8 cellular contexts compared by ENCODE assay signal in the genomic region with DNA sequence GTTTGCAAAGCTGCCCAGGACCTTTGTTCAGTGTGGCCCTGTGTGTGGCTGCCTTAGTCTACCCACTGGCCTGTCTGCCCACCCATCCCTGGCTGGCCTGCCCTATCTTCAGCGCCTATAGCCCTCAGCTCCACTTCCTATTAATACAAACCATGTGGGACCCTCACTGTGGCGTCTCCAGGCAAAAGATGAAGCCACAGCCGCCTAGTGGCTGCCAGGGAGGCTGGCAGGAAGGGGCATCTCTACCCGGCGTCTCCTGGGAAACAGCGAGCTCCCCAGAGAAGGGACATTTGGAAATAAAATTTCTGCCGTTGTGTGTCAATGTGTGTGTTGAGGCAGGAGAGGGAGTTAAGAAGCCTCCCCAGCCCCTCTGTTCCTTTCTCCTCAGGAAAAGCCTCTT. TPM values are rescaled to one million over a fixed set of nuclear protein-coding genes. Genes with fewer than 3 reads are reported as not detected.
DNase-seq lines count a peak whose midpoint lies in the region; ATAC-seq, FAIRE-seq and TF ChIP-seq lines count a peak whose summit lies in the region.

No MANE protein-coding gene starts in this region.

- H3K9me3 Mint-ChIP-seq in activated T-cell treated with anti-CD3 and anti-CD28 coated beads, Interleukin-2, amount 50 U/mL, for 72 hours: peaks cover under 1 to 3% of the 10 kb centered on the region in 2 donors

- intact Hi-C loops in right cardiac atrium (cut with DNase I) (loop anchor here in 1 of 4 donors (5.0 kb wide), 1 partner anchor 41 kb away; no protein-coding TSS in a partner anchor), endothelial cell of umbilical vein (cut with micrococcal nuclease) (no loop called here), colonic mucosa (cut with DNase I) (no loop called here)

- BruUV-seq in endothelial cell of umbilical vein (replicated peaks; lab: Mats Ljungman, UMichigan): no TSS peak

- H3K4me2 ChIP-seq in endothelial cell of umbilical vein (ENCODE audit: insufficient read depth, low read length): no peak overlapping the region

- H3K36me3 Mint-ChIP-seq in activated T-cell treated with anti-CD3 and anti-CD28 coated beads, Interleukin-2, amount 50 U/mL, for 72 hours (ENCODE audit: insufficient read depth in 2 of 2): peaks cover 6 to 8% of the 10 kb centered on the region in 2 donors

- in situ Hi-C loops in HAP-1 (cut with MboI; ENCODE audit: low sequenced_read_pairs): no loop called here

- dilution Hi-C loops in endothelial cell of umbilical vein (cut with MboI; ENCODE audit: extremely low pct_ligation_motif_present, low sequenced_read_pairs): no loop called here

- no peaks in the 10 kb centered on the region for H3K9me1 ChIP-seq in endothelial cell of umbilical vein (replicated peaks; ENCODE audit: control insufficient read depth, extremely low read depth, insufficient read depth, low read length)

- no peak for DNase-seq in right atrium auricular region (ENCODE audit: low spot score)
- DNase-seq in right cardiac atrium: no peak
- DNase-seq in NCI-H2227 treated with DMSO at 0.1 percent for 48 hours (lab: John Stamatoyannopoulos, UW): peak; percentile 26
- DNase-seq in endothelial cell of umbilical vein (ENCODE audit: low read depth, low spot score): no peak
- DNase-seq in MG63: no peak
- DNase-seq in HAP-1 (ENCODE audit: low spot score in 2 of 2): no peak
- DNase-seq in colonic mucosa: no peak
- DNase-seq in activated T-cell treated with anti-CD3 and anti-CD28 coated beads, Interleukin-2, amount 50 U/mL, for 72 hours: no peak

- H3K27ac Mint-ChIP-seq in activated T-cell treated with anti-CD3 and anti-CD28 coated beads, Interleukin-2, amount 50 U/mL, for 72 hours: no peak overlapping the region

- H3K36me3 ChIP-seq in right atrium auricular region (no peaks in the 10 kb centered on the region), endothelial cell of umbilical vein (ENCODE audit: control insufficient read depth in 2 of 2, extremely low read depth in 1 of 2, insufficient read depth in 2 of 2, low read length in 2 of 2) (no peaks in the 10 kb centered on the region), MG63 (no peaks in the 10 kb centered on the region; the same call in 1 of the 2 replicates), HAP-1 (replicated peaks) (no peaks in the 10 kb centered on the region), colonic mucosa (no peaks in the 10 kb centered on the region)

- no peak overlapping the region for H3K4me3 ChIP-seq in right atrium auricular region
- no peak overlapping the region for H3K4me3 ChIP-seq in right cardiac atrium (ENCODE audit: low read length)
- H3K4me3 ChIP-seq in endothelial cell of umbilical vein (replicated peaks in 1 of 3; ENCODE audit: insufficient read depth in 1 of 3, low read depth in 1 of 3, low read length in 3 of 3): no peak overlapping the region
- H3K4me3 ChIP-seq in MG63: no peak overlapping the region
- no peak overlapping the region for H3K4me3 ChIP-seq in HAP-1
- no peak overlapping the region for H3K4me3 ChIP-seq in colonic mucosa

- H3K4me1 ChIP-seq in right atrium auricular region: peaks cover 0 to 13% of the 10 kb centered on the region in 2 donors
- H3K4me1 ChIP-seq in right cardiac atrium (ENCODE audit: control insufficient read depth, insufficient read depth, low read length): no peaks in the 10 kb centered on the region
- H3K4me1 ChIP-seq in endothelial cell of umbilical vein (ENCODE audit: control insufficient read depth, extremely low read depth, insufficient read depth, low read length): peaks cover 7% of the 10 kb centered on the region
- H3K4me1 ChIP-seq in HAP-1: peaks cover 13% of the 10 kb centered on the region
- no peaks in the 10 kb centered on the region for H3K4me1 ChIP-seq in colonic mucosa

- no peaks in the 10 kb centered on the region for H3K27me3 Mint-ChIP-seq in activated T-cell treated with anti-CD3 and anti-CD28 coated beads, Interleukin-2, amount 50 U/mL, for 72 hours (ENCODE audit: low read depth)

- H3K4me1 Mint-ChIP-seq in activated T-cell treated with anti-CD3 and anti-CD28 coated beads, Interleukin-2, amount 50 U/mL, for 72 hours (ENCODE audit: low read depth): peaks cover 4% of the 10 kb centered on the region

- H3K9me3 ChIP-seq in right atrium auricular region (peaks cover 0 to 3% of the 10 kb centered on the region in 2 donors), right cardiac atrium (ENCODE audit: control insufficient read depth, low read length) (no peaks in the 10 kb centered on the region), endothelial cell of umbilical vein (replicated peaks; ENCODE audit: control insufficient read depth, insufficient read depth, low read length) (no peaks in the 10 kb centered on the region), MG63 (no peaks in the 10 kb centered on the region), HAP-1 (no peaks in the 10 kb centered on the region; the same call in 1 of the 2 replicates), colonic mucosa (no peaks in the 10 kb centered on the region)

- H3K27ac ChIP-seq in right atrium auricular region: no peak overlapping the region
- H3K27ac ChIP-seq in right cardiac atrium (ENCODE audit: low read length): no peak overlapping the region
- no peak overlapping the region for H3K27ac ChIP-seq in endothelial cell of umbilical vein (ENCODE audit: insufficient read depth, low read depth, low read length)
- no peak overlapping the region for H3K27ac ChIP-seq in colonic mucosa

- peak; percentile 38 for FAIRE-seq in endothelial cell of umbilical vein (lab: Jason Lieb, UNC)

- no peak overlapping the region for H3K9ac ChIP-seq in endothelial cell of umbilical vein (replicated peaks; ENCODE audit: extremely low read depth, insufficient read depth, low read length)
- no peak overlapping the region for H3K9ac ChIP-seq in colonic mucosa (ENCODE audit: low read depth in 2 of 2, low read length in 2 of 2)

- H2AFZ ChIP-seq in endothelial cell of umbilical vein (ENCODE audit: low read depth, low read length): no peak overlapping the region

- CTCF ChIA-PET in endothelial cell of umbilical vein (lab: Charles Lee): interaction anchor here (0.6 to 1.7 kb wide), 21 partner anchors 10 to 96 kb away, joined by 3 to 29 read pairs (median 5); a partner anchor contains a TSS

- H3K79me2 ChIP-seq in endothelial cell of umbilical vein (ENCODE audit: control insufficient read depth, insufficient read depth, low read length): no peaks in the 10 kb centered on the region

- no peak for ATAC-seq in right cardiac atrium
- ATAC-seq in activated T-cell treated with anti-CD3 and anti-CD28 coated beads, Interleukin-2, amount 50 U/mL, for 72 hours (replicated peaks in 1 of 2): no peak

- H4K20me1 ChIP-seq in endothelial cell of umbilical vein (replicated peaks; ENCODE audit: control insufficient read depth, extremely low read depth, insufficient read depth, low read length): no peaks in the 10 kb centered on the region

- H3K27me3 ChIP-seq in right atrium auricular region (no peaks in the 10 kb centered on the region), right cardiac atrium (ENCODE audit: control insufficient read depth, insufficient read depth) (no peaks in the 10 kb centered on the region), endothelial cell of umbilical vein (ENCODE audit: control insufficient read depth in 2 of 2, insufficient read depth in 2 of 2, low read length in 2 of 2) (peaks cover 5 to 6% of the 10 kb centered on the region in 2 experiments), MG63 (no peaks in the 10 kb centered on the region), HAP-1 (ENCODE audit: low read depth) (no peaks in the 10 kb centered on the region), colonic mucosa (no peaks in the 10 kb centered on the region)

- WGBS in right cardiac atrium: 37% methylated on average over 7 of the region's 7 CpGs

- no peak for TF ChIP-seq POLR2A in endothelial cell of umbilical vein (IDR thresholded peaks at IDR 0.05; ENCODE audit: low read depth, low read length)

- H3K4me3 Mint-ChIP-seq in activated T-cell treated with anti-CD3 and anti-CD28 coated beads, Interleukin-2, amount 50 U/mL, for 72 hours: no peak overlapping the region

- TF ChIP-seq CTCF in right atrium auricular region (IDR thresholded peaks at IDR 0.05): peak; percentile 17 to 49
- TF ChIP-seq CTCF in endothelial cell of umbilical vein (IDR thresholded peaks at IDR 0.05; ENCODE audit: extremely low read depth in 1 of 2, insufficient read depth in 1 of 2, low read depth in 1 of 2, low read length in 2 of 2): peak; percentile 54 to 74
- TF ChIP-seq CTCF in colonic mucosa (IDR thresholded peaks at IDR 0.05): no peak

- POLR2A ChIA-PET in endothelial cell of umbilical vein (lab: Charles Lee): no interaction called here

RNA-seq across cellular contexts. Expression of a gene that starts 31.5 kb away (rescaled TPM):
- total RNA-seq in right atrium auricular region (not detected), right cardiac atrium (not detected), endothelial cell of umbilical vein (not detected in 2 replicates), colonic mucosa (not detected)
- polyA plus RNA-seq in right cardiac atrium (not detected), endothelial cell of umbilical vein (not detected in 2 replicates)
- not detected in 2 replicates for polyA plus RNA-seq in endothelial cell of umbilical vein (2011; cell fraction: cytosol; rRNA removed)
- not detected in 2 replicates for polyA plus RNA-seq in endothelial cell of umbilical vein (2011; cell fraction: nucleus; rRNA removed)
- polyA plus RNA-seq in endothelial cell of umbilical vein (2012): not detected in 2 replicates
- not detected in 2 replicates for polyA minus RNA-seq in endothelial cell of umbilical vein
- not detected for polyA minus RNA-seq in endothelial cell of umbilical vein (2011; cell fraction: cytosol; rRNA and poly(A)+ RNA removed)
- not detected in 2 replicates for polyA minus RNA-seq in endothelial cell of umbilical vein (2011; cell fraction: nucleus; rRNA and poly(A)+ RNA removed)
- total RNA-seq in MG63 (2014; rRNA removed; shearing (Covaris generic); ENCODE audit: low replicate concordance): not detected in 2 replicates
- total RNA-seq in activated T-cell treated with anti-CD3 and anti-CD28 coated beads, Interleukin-2, amount 50 U/mL, for 72 hours: not detected

RNA-seq across cellular contexts. Expression of a gene that starts 50.6 kb away (rescaled TPM):
- total RNA-seq in right atrium auricular region (1 to 10 TPM in 1 of 2 donors, not detected in 1; 6.7 TPM), right cardiac atrium (1 to 10 TPM; 2.0 to 6.6 (median 2.4) TPM), endothelial cell of umbilical vein (not detected in 2 replicates), colonic mucosa (100 to 1,000 TPM; 331 to 350 TPM)
- polyA plus RNA-seq in right cardiac atrium (4.4 TPM), endothelial cell of umbilical vein (not detected in 2 replicates)
- not detected in 2 replicates for polyA plus RNA-seq in endothelial cell of umbilical vein (2011; cell fraction: cytosol; rRNA removed)
- not detected in 2 replicates for polyA plus RNA-seq in endothelial cell of umbilical vein (2011; cell fraction: nucleus; rRNA removed)
- not detected in 2 replicates for polyA plus RNA-seq in endothelial cell of umbilical vein (2012)
- polyA minus RNA-seq in endothelial cell of umbilical vein: not detected in 2 replicates
- polyA minus RNA-seq in endothelial cell of umbilical vein (2011; cell fraction: cytosol; rRNA and poly(A)+ RNA removed): not detected
- polyA minus RNA-seq in endothelial cell of umbilical vein (2011; cell fraction: nucleus; rRNA and poly(A)+ RNA removed): not detected in 2 replicates
- not detected in 2 replicates for total RNA-seq in MG63 (2014; rRNA removed; shearing (Covaris generic); ENCODE audit: low replicate concordance)
- total RNA-seq in activated T-cell treated with anti-CD3 and anti-CD28 coated beads, Interleukin-2, amount 50 U/mL, for 72 hours: not detected

Comparison
In these comparisons a context has a peak if more than half of its experiments do, and no peak if none do; other contexts are left out.
1. RNA of a gene that starts 50.6 kb away (total RNA-seq): 331 to 350 TPM in colonic mucosa; 6.7 TPM in right atrium auricular region, 2.0 to 6.6 TPM in right cardiac atrium, not detected in activated T-cell treated with anti-CD3 and anti-CD28 coated beads, Interleukin-2, amount 50 U/mL, for 72 hours, not detected in endothelial cell of umbilical vein and not detected in MG63; every median in the first group is over 10 times any median in the second.